In genomic region chr1:3679098-3679555, GRCh38 we compare ENCODE assay signal across 1 cellular context.
TF ChIP-seq lines count a peak whose summit lies in the region.

No MANE protein-coding gene starts in this region.

TF ChIP-seq in GM12891, 5 proteins besides CTCF, POLR2A, EP300 and RAD21:
- TF ChIP-seq PAX5 (IDR thresholded peaks at IDR 0.05; ENCODE audit: insufficient read depth, low read length, severe bottlenecking) (no peak), SPI1 (IDR thresholded peaks at IDR 0.05; ENCODE audit: low read depth, low read length) (no peak), TAF1 (IDR thresholded peaks at IDR 0.05; ENCODE audit: low read depth, low read length) (no peak), POLR2AphosphoS5 (IDR thresholded peaks at IDR 0.05; ENCODE audit: low read depth, low read length) (no peak), POU2F2 (IDR thresholded peaks at IDR 0.05; ENCODE audit: low read depth, low read length) (no peak)
